ENCODE assay signal across 29 cellular contexts in genomic region chr2:25032901-25033300, GRCh38. TPM values are rescaled to one million over a fixed set of nuclear protein-coding genes. Genes with fewer than 3 reads are reported as not detected.
"Had no signal": no experiment of that assay in that cellular context is flagged by ENCODE, and none has a peak within 500 bp of the region (broad histone marks: within the 10 kb centered on the region; RNA-seq: fewer than 3 reads in every experiment).

No MANE protein-coding gene starts in this region.

- H3K4me3 Mint-ChIP-seq: activated CD4-positive, alpha-beta T cell treated with anti-CD3 and anti-CD28 coated beads, Interleukin-2, amount 10 ng/mL, durations not matched to agents 24 days and 14 days; activated CD8-positive, alpha-beta T cell treated with anti-CD3 and anti-CD28 coated beads for 36 hours; activated naive CD8-positive, alpha-beta T cell treated with anti-CD3 and anti-CD28 coated beads for 36 hours; activated T-cell treated with anti-CD3 and anti-CD28 coated beads, Interleukin-2, amount 50 U/mL, for 4 hours; central memory CD8-positive, alpha-beta T cell had no signal

- H3K9me3 Mint-ChIP-seq: activated CD4-positive, alpha-beta T cell treated with anti-CD3 and anti-CD28 coated beads, Interleukin-2, amount 10 ng/mL, durations not matched to agents 24 days and 14 days; activated CD8-positive, alpha-beta T cell treated with anti-CD3 and anti-CD28 coated beads for 36 hours; activated naive CD8-positive, alpha-beta T cell treated with anti-CD3 and anti-CD28 coated beads for 36 hours; activated T-cell treated with anti-CD3 and anti-CD28 coated beads, Interleukin-2, amount 50 U/mL, for 4 hours; central memory CD8-positive, alpha-beta T cell had no signal

- H3K27me3 Mint-ChIP-seq: activated CD8-positive, alpha-beta T cell treated with anti-CD3 and anti-CD28 coated beads for 36 hours; activated naive CD8-positive, alpha-beta T cell treated with anti-CD3 and anti-CD28 coated beads for 36 hours; central memory CD8-positive, alpha-beta T cell had no signal

- H3K4me1 Mint-ChIP-seq: central memory CD8-positive, alpha-beta T cell had no signal

- H3K36me3 Mint-ChIP-seq: activated naive CD8-positive, alpha-beta T cell treated with anti-CD3 and anti-CD28 coated beads for 36 hours had no signal

- H3K27ac Mint-ChIP-seq: activated CD4-positive, alpha-beta T cell treated with anti-CD3 and anti-CD28 coated beads, Interleukin-2, amount 10 ng/mL, durations not matched to agents 24 days and 14 days; activated CD8-positive, alpha-beta T cell treated with anti-CD3 and anti-CD28 coated beads for 36 hours; activated naive CD8-positive, alpha-beta T cell treated with anti-CD3 and anti-CD28 coated beads for 36 hours had no signal

- H3K27me3 ChIP-seq: MG63, SJCRH30 had no signal

- H3K9me3 ChIP-seq: MG63, SJCRH30 had no signal

- H3K4me3 ChIP-seq: MG63, SJCRH30, SK-N-MC had no signal

- ATAC-seq: activated CD8-positive, alpha-beta T cell treated with anti-CD3 and anti-CD28 coated beads for 36 hours; activated T-cell treated with anti-CD3 and anti-CD28 coated beads, Interleukin-2, amount 50 U/mL, for 4 hours; Panc1 had no signal

- H3K36me3 ChIP-seq: brain microvascular endothelial cell, MG63, SJCRH30 had no signal

- DNase-seq: activated CD4-positive, alpha-beta T cell treated with anti-CD3 and anti-CD28 coated beads, Interleukin-2, amount 10 ng/mL, durations not matched to agents 24 days and 14 days; activated CD4-positive, alpha-beta T cell treated with anti-CD3 and anti-CD28 coated beads, Interleukin-2, amount 50 U/mL, for 4 hours; activated CD8-positive, alpha-beta T cell treated with anti-CD3 and anti-CD28 coated beads for 36 hours; activated effector memory CD4-positive, alpha-beta T cell treated with Interleukin-2 at 50 U/mL for 16 hours; activated naive CD4-positive, alpha-beta T cell treated with anti-CD3 and anti-CD28 coated beads, Interleukin-2, amount 50 U/mL, for 16 hours; activated naive CD8-positive, alpha-beta T cell treated with anti-CD3 and anti-CD28 coated beads for 36 hours; activated T-cell treated with anti-CD3 and anti-CD28 coated beads for 4 hours; activated T-cell treated with anti-CD3 and anti-CD28 coated beads, Interleukin-2, amount 50 U/mL, for 4 hours; amniotic stem cell; brain microvascular endothelial cell; KG1; MG63; NCI-H1092; NCI-H1436 treated with DMSO at 0.1 percent for 48 hours; NCI-H1694 treated with DMSO at 0.1 percent for 48 hours; NCI-H2029 treated with DMSO at 0.1 percent for 48 hours; NCI-H2107; NCI-H2171; NCI-H510A; NCI-H526; NCI-H748 treated with DMSO at 0.1 percent for 48 hours; NK-92 treated with Interleukin-12 subunit alpha and Interleukin-12 subunit beta, amount 100 ng/mL, for 24 hours; SHP77; SJCRH30; T1000 had no signal

- H3K27ac ChIP-seq: brain microvascular endothelial cell, SJCRH30, SK-N-MC had no signal

RNA-seq across cellular contexts. Expression of gene EFR3B, which starts 9.0 kb away (rescaled TPM):
- total RNA-seq: OCI-LY7 had no signal
